Comparison of ENCODE assay signal across 9 cellular contexts in the genomic region with DNA sequence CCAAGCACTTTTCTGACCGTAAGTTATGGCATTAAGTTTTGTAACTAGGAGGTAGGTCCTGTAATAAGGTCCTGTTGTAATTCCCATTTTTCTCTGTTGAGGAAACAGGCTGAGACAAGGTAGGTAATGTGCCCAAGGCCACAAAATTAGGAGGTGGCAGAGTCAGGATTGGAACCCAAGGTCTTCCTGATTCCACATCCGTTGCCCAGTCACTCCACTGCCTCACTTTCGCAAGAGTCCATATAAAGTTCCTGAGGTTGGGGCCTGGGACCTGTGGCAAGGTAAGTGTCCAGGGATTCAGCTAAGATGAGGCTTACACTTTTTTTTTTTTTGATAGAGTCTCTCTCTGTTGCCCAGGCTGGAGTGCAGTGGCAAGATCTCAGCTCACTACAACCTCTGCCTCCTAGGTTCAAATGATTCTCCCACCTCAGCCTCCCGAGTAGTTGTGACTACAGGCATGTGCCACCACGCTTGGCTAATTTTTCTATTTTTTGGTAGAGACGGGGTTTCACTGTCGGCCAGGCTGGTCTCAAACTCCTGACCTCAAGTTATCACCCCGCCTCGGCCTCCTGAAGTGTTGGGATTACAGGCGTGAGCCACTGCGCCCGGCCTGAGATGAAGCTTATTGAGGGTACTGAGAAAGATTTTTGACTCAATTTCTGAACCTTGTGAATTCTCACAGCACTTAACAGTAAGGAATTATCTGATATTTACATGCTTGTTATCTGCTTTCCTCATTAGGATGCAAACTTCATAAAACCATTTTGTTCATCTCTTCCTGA. TPM values are rescaled to one million over a fixed set of nuclear protein-coding genes. Genes with fewer than 3 reads are reported as not detected.
DNase-seq lines count a peak whose midpoint lies in the region; ATAC-seq and TF ChIP-seq lines count a peak whose summit lies in the region.
"Had no signal": no experiment of that assay in that cellular context is flagged by ENCODE, and none has a peak within 500 bp of the region (broad histone marks: within the 10 kb centered on the region; RNA-seq: fewer than 3 reads in every experiment).

No MANE protein-coding gene starts in this region.

- no peak for ATAC-seq in HG03442 (IDR thresholded peaks at IDR 0.05; ENCODE audit: unreplicated experiment)

- H3K27ac ChIP-seq in DOHH2 (ENCODE audit: low read depth, low read length) (no peak overlapping the region), SJSA1 (peak overlapping the region; percentile 98), esophagus (ENCODE audit: low read depth in 2 of 2, low read length in 1 of 2) (peak overlapping the region; percentile 83 to 84), rectal smooth muscle tissue (ENCODE audit: low read depth, low read length) (peak overlapping the region; percentile 60)
- no peak overlapping the region for H3K27ac ChIP-seq in effector memory CD4-positive, alpha-beta T cell (ENCODE audit: insufficient read depth, low read length, poor library complexity, severe bottlenecking)

- H3K4me1 ChIP-seq in DOHH2 (ENCODE audit: control insufficient read depth, low read length), result peaks cover 20% of the 10 kb centered on the region
- H3K4me1 ChIP-seq in SJSA1 (replicated peaks), result peaks cover 30% of the 10 kb centered on the region
- peaks cover 0 to 4% of the 10 kb centered on the region in 2 donors for H3K4me1 ChIP-seq in esophagus (ENCODE audit: control insufficient read depth in 2 of 2, insufficient read depth in 2 of 2, low read length in 1 of 2)
- peaks cover 8% of the 10 kb centered on the region for H3K4me1 ChIP-seq in rectal smooth muscle tissue (ENCODE audit: control insufficient read depth, insufficient read depth, low read length)
- peaks cover 26% of the 10 kb centered on the region for H3K4me1 ChIP-seq in effector memory CD4-positive, alpha-beta T cell (ENCODE audit: control insufficient read depth, insufficient read depth, low read length, poor library complexity, severe bottlenecking)

- H3K9me2 ChIP-seq in DOHH2 (replicated peaks; ENCODE audit: control insufficient read depth, low read length), result no peaks in the 10 kb centered on the region

- 83 to 84% methylated on average over 12 of the region's 12 CpGs for WGBS in esophagus, 2 donors

- H4K20me1 ChIP-seq in DOHH2 (ENCODE audit: control insufficient read depth, insufficient read depth, low read depth, low read length), result no peaks in the 10 kb centered on the region

- no peak for TF ChIP-seq CTCF in DOHH2 (IDR thresholded peaks at IDR 0.05; ENCODE audit: low read depth, low read length, poor library complexity, severe bottlenecking)

- no peaks in the 10 kb centered on the region for H3K9me3 ChIP-seq in DOHH2 (ENCODE audit: control insufficient read depth, insufficient read depth, low read length)
- H3K9me3 ChIP-seq in SJSA1 (replicated peaks), result no peaks in the 10 kb centered on the region
- H3K9me3 ChIP-seq in esophagus (ENCODE audit: control insufficient read depth in 2 of 2, insufficient read depth in 1 of 2, low read depth in 1 of 2, low read length in 1 of 2), result no peaks in the 10 kb centered on the region
- H3K9me3 ChIP-seq in effector memory CD4-positive, alpha-beta T cell (ENCODE audit: control insufficient read depth, low read length), result no peaks in the 10 kb centered on the region

- H3K79me2 ChIP-seq in DOHH2 (ENCODE audit: control insufficient read depth, low read length), result no peaks in the 10 kb centered on the region

- no peaks in the 10 kb centered on the region for H3F3A ChIP-seq in DOHH2 (ENCODE audit: control insufficient read depth, insufficient read depth)

- H3K36me3 ChIP-seq in DOHH2 (ENCODE audit: control insufficient read depth, low read length), result no peaks in the 10 kb centered on the region
- no peaks in the 10 kb centered on the region for H3K36me3 ChIP-seq in SJSA1
- H3K36me3 ChIP-seq in esophagus (ENCODE audit: control insufficient read depth in 2 of 2, insufficient read depth in 2 of 2, low read length in 1 of 2), result no peaks in the 10 kb centered on the region
- no peaks in the 10 kb centered on the region for H3K36me3 ChIP-seq in rectal smooth muscle tissue (ENCODE audit: control insufficient read depth, insufficient read depth, low read length)
- H3K36me3 ChIP-seq in effector memory CD4-positive, alpha-beta T cell (ENCODE audit: control insufficient read depth, insufficient read depth, low read length), result no peaks in the 10 kb centered on the region

- DNase-seq in SJSA1 (ENCODE audit: low read depth in 1 of 2, low spot score in 2 of 2), result no peak
- DNase-seq in NCI-H748 (lab: John Stamatoyannopoulos, UW; ENCODE audit: unreplicated experiment), result no peak
- DNase-seq in effector memory CD4-positive, alpha-beta T cell, result no peak
- no peak for DNase-seq in DMS153 (lab: John Stamatoyannopoulos, UW)
- DNase-seq: SIG-M5 had no signal

- H3K4me3 ChIP-seq in DOHH2 (ENCODE audit: low read length) (peak overlapping the region; percentile 46), SJSA1 (peak overlapping the region; percentile 3), esophagus (ENCODE audit: low read depth in 1 of 2, low read length in 2 of 2) (no peak overlapping the region), rectal smooth muscle tissue (ENCODE audit: low read length) (no peak overlapping the region)
- H3K4me3 ChIP-seq in effector memory CD4-positive, alpha-beta T cell (ENCODE audit: insufficient read depth, low read depth, low read length, poor library complexity, severe bottlenecking), result no peak overlapping the region

- peak overlapping the region; percentile 62 for H3K4me2 ChIP-seq in DOHH2 (ENCODE audit: low read length)

- H3K9ac ChIP-seq in rectal smooth muscle tissue (ENCODE audit: low read length), result peak overlapping the region; percentile 13

- H3K27me3 ChIP-seq in DOHH2 (ENCODE audit: control insufficient read depth, low read length) (no peaks in the 10 kb centered on the region), SJSA1 (replicated peaks) (no peaks in the 10 kb centered on the region), esophagus (ENCODE audit: control insufficient read depth in 1 of 2, insufficient read depth in 2 of 2, low read length in 2 of 2) (no peaks in the 10 kb centered on the region), rectal smooth muscle tissue (ENCODE audit: control insufficient read depth, insufficient read depth, low read length) (no peaks in the 10 kb centered on the region)
- no peaks in the 10 kb centered on the region for H3K27me3 ChIP-seq in effector memory CD4-positive, alpha-beta T cell (replicated peaks; ENCODE audit: control insufficient read depth, insufficient read depth, low read length, poor library complexity, severe bottlenecking)

RNA-seq across cellular contexts. Expression of a gene that starts 20.3 kb away (rescaled TPM):
- total RNA-seq in SJSA1 (2014; rRNA removed; shearing (Covaris generic)), result 16.3 and 31.2 TPM in 2 replicates
- polyA plus RNA-seq in esophagus, result 1 to 10 TPM; 2.1 to 5.2 TPM

Comparison
In these comparisons a context has a peak if more than half of its experiments do, and no peak if none do; other contexts are left out.
1. H3K27ac ChIP-seq: peak in SJSA1 (single experiment), esophagus (2 of 2) and rectal smooth muscle tissue (single experiment); none in DOHH2 (single experiment) and effector memory CD4-positive, alpha-beta T cell (single experiment).
2. H3K4me3 ChIP-seq: peak in DOHH2 (single experiment) and SJSA1 (single experiment); none in esophagus (0 of 2), rectal smooth muscle tissue (single experiment) and effector memory CD4-positive, alpha-beta T cell (single experiment).